In the genomic region with DNA sequence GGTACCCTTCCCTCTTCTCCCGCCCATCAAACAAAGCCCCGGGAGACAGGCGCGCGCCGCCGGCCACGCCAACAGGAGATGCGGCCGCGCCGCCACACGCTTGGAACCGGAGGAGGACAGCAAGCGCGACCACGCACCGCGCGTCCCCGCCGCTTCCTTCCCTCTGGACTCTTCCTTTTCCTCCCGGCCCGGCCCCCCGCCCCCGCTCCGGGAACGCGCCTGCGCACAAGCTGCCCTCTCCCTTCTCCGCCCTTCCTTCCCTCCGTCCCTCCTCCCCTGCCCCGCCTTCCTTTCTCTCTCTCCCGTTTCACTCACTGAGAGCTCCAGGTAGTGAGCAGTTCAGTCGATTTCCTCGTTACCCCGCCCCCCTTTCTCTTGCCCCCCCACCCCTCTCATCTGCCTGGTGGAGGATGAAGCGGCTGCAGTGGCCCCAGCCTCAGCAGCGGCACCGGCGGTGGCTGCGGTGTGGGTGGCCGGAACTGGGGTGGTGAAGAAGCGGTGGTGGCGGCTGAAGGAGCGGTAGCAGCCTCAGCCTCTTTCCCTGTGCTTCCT, we compare ENCODE assay signal across 1 cellular context.
TF ChIP-seq lines count a peak whose summit lies in the region.

A gene (plus strand): TSS at position 310 of the 552 bp plus-strand sequence. CDS start 569 bp downstream, outside the sequence.

TF ChIP-seq in K562, 482 proteins besides CTCF, POLR2A, EP300 and RAD21 (continued from another document and continues in another):
- TF ChIP-seq, protein P1, sequence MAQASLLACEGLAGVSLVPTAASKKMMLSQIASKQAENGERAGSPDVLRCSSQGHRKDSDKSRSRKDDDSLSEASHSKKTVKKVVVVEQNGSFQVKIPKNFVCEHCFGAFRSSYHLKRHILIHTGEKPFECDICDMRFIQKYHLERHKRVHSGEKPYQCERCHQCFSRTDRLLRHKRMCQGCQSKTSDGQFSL (CRISPR knock-in tag; IDR thresholded peaks at IDR 0.05) = peak; percentile 95
- TF ChIP-seq, protein P1 (tag; IDR thresholded peaks at IDR 0.05) = peak in 1 of 2 experiments; percentile 89; a peak in 2 of 4 replicates
- TF ChIP-seq HMGN3 (IDR thresholded peaks at IDR 0.05; ENCODE audit: borderline replicate concordance, extremely low read depth, insufficient read length, low read depth, low read length) (peak; percentile 66), MEF2A (IDR thresholded peaks at IDR 0.05; ENCODE audit: control insufficient read depth, low read depth, low read length) (no peak), XRCC5 (IDR thresholded peaks at IDR 0.05; ENCODE audit: low read depth, low read length) (no peak), GABPA (tag; conservative IDR thresholded peaks at IDR 0.05; ENCODE audit: low read depth) (peak; percentile 86), MYC (IDR thresholded peaks at IDR 0.05; ENCODE audit: low read depth, low read length) (peak; percentile 83), MYC (CRISPR knock-in tag; IDR thresholded peaks at IDR 0.05; ENCODE audit: borderline replicate concordance, low read depth) (peak; percentile 67; the same call in 1 of the 2 replicates), XRCC4 (IDR thresholded peaks at IDR 0.05; ENCODE audit: extremely low read depth, insufficient read depth, insufficient read length) (no peak), ZNF561 (CRISPR knock-in tag; conservative IDR thresholded peaks at IDR 0.05) (no peak), ZBTB1 (CRISPR knock-in tag; IDR thresholded peaks at IDR 0.05; ENCODE audit: borderline replicate concordance, low read depth) (peak; percentile 97), PCBP1 (IDR thresholded peaks at IDR 0.05; ENCODE audit: low read depth, low read length, poor library complexity, severe bottlenecking) (peak; percentile 78), HDAC8 (tag; IDR thresholded peaks at IDR 0.05) (peak; percentile 35; the same call in 1 of the 2 replicates), CBX5 (IDR thresholded peaks at IDR 0.05; ENCODE audit: borderline replicate concordance, low read depth) (no peak), SIX5 (IDR thresholded peaks at IDR 0.05; ENCODE audit: borderline replicate concordance in 1 of 2, insufficient read depth in 1 of 2, low read depth in 1 of 2, low read length in 2 of 2) (no peak), CCNT2 (IDR thresholded peaks at IDR 0.05; ENCODE audit: borderline replicate concordance, extremely low read depth, insufficient read length, low read depth, low read length) (peak; percentile 52), L3MBTL2 (IDR thresholded peaks at IDR 0.05) (peak; percentile 78), ZNF696 (CRISPR knock-in tag; conservative IDR thresholded peaks at IDR 0.05) (no peak), ZFP30 (CRISPR knock-in tag; IDR thresholded peaks at IDR 0.05; ENCODE audit: borderline replicate concordance) (no peak), POLR2G (IDR thresholded peaks at IDR 0.05; ENCODE audit: low read depth, low read length) (peak; percentile 97), SRSF9 (IDR thresholded peaks at IDR 0.05; ENCODE audit: borderline replicate concordance, low read depth, low read length) (no peak), ERF (CRISPR knock-in tag; IDR thresholded peaks at IDR 0.05) (no peak), CHD1 (IDR thresholded peaks at IDR 0.05; ENCODE audit: low read length) (peak; percentile 19), TAF7 (tag; IDR thresholded peaks at IDR 0.05) (peak; percentile 70; the same call in 1 of the 2 replicates), PCBP2 (IDR thresholded peaks at IDR 0.05; ENCODE audit: low read depth, low read length, poor library complexity, severe bottlenecking) (no peak), PHF20 (IDR thresholded peaks at IDR 0.05; ENCODE audit: partially characterized antibody) (peak; percentile 11), ZNF263 (CRISPR knock-in tag; IDR thresholded peaks at IDR 0.05; ENCODE audit: borderline replicate concordance) (peak; percentile 87), OTX1 (CRISPR knock-in tag; IDR thresholded peaks at IDR 0.05) (no peak), MXI1 (IDR thresholded peaks at IDR 0.05; ENCODE audit: low read depth, low read length) (peak; percentile 27; the same call in 1 of the 2 replicates), ETV5 (CRISPR knock-in tag; IDR thresholded peaks at IDR 0.05; ENCODE audit: low read depth) (peak; percentile 64), YY1 (IDR thresholded peaks at IDR 0.05; ENCODE audit: borderline replicate concordance in 1 of 3, control insufficient read depth in 1 of 3, extremely low read depth in 1 of 3, insufficient read depth in 3 of 3, insufficient read length in 1 of 3, insufficient replicate concordance in 2 of 3, low read depth in 1 of 3, low read length in 2 of 3) (peak in 1 of 3 experiments; percentile 73), ZNF766 (CRISPR knock-in tag; conservative IDR thresholded peaks at IDR 0.05) (peak; percentile 71; the same call in 1 of the 2 replicates), ZNF134 (CRISPR knock-in tag; conservative IDR thresholded peaks at IDR 0.05) (0 out of 2 replicates have a peak, but pooled peaks have one; percentile 39), RBM22 (IDR thresholded peaks at IDR 0.05; ENCODE audit: low read depth, low read length, poor library complexity, severe bottlenecking) (peak; percentile 21), ELF1 (tag; IDR thresholded peaks at IDR 0.05) (peak; percentile 62; the same call in 1 of the 2 replicates), ZNF57 (CRISPR knock-in tag; IDR thresholded peaks at IDR 0.05) (no peak), NFE2L1 (tag; IDR thresholded peaks at IDR 0.05; ENCODE audit: borderline replicate concordance, low read depth) (no peak), SMARCA4 (IDR thresholded peaks at IDR 0.05) (0 out of 2 replicates have a peak, but pooled peaks have one; percentile 2), SAFB (IDR thresholded peaks at IDR 0.05; ENCODE audit: borderline replicate concordance, low read depth, low read length) (peak; percentile 15; the same call in 1 of the 2 replicates), HNRNPLL (IDR thresholded peaks at IDR 0.05; ENCODE audit: low read depth, low read length, poor library complexity, severe bottlenecking) (peak; percentile 36), CBX2 (IDR thresholded peaks at IDR 0.05; ENCODE audit: insufficient read depth, low read length, poor library complexity, severe bottlenecking) (no peak)
- TF ChIP-seq, protein P2, sequence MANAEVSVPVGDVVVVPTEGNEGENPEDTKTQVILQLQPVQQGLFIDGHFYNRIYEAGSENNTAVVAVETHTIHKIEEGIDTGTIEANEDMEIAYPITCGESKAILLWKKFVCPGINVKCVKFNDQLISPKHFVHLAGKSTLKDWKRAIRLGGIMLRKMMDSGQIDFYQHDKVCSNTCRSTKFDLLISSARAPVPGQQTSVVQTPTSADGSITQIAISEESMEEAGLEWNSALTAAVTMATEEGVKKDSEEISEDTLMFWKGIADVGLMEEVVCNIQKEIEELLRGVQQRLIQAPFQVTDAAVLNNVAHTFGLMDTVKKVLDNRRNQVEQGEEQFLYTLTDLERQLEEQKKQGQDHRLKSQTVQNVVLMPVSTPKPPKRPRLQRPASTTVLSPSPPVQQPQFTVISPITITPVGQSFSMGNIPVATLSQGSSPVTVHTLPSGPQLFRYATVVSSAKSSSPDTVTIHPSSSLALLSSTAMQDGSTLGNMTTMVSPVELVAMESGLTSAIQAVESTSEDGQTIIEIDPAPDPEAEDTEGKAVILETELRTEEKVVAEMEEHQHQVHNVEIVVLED (CRISPR knock-in tag; IDR thresholded peaks at IDR 0.05) = peak; percentile 27; the same call in 1 of the 2 replicates
- TF ChIP-seq, protein P3, sequence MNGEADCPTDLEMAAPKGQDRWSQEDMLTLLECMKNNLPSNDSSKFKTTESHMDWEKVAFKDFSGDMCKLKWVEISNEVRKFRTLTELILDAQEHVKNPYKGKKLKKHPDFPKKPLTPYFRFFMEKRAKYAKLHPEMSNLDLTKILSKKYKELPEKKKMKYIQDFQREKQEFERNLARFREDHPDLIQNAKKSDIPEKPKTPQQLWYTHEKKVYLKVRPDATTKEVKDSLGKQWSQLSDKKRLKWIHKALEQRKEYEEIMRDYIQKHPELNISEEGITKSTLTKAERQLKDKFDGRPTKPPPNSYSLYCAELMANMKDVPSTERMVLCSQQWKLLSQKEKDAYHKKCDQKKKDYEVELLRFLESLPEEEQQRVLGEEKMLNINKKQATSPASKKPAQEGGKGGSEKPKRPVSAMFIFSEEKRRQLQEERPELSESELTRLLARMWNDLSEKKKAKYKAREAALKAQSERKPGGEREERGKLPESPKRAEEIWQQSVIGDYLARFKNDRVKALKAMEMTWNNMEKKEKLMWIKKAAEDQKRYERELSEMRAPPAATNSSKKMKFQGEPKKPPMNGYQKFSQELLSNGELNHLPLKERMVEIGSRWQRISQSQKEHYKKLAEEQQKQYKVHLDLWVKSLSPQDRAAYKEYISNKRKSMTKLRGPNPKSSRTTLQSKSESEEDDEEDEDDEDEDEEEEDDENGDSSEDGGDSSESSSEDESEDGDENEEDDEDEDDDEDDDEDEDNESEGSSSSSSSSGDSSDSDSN (IDR thresholded peaks at IDR 0.05; ENCODE audit: borderline replicate concordance in 1 of 2, low read depth in 2 of 2, low read length in 2 of 2) = peak in 1 of 2 experiments; percentile 67; a peak in 1 of 4 replicates
- TF ChIP-seq, protein P4, sequence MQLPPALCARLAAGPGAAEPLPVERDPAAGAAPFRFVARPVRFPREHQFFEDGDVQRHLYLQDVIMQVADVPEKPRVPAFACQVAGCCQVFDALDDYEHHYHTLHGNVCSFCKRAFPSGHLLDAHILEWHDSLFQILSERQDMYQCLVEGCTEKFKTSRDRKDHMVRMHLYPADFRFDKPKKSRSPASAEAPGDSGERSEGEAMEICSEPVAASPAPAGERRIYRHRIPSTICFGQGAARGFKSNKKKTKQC (CRISPR knock-in tag; IDR thresholded peaks at IDR 0.05) = peak; percentile 58; the same call in 1 of the 2 replicates
- TF ChIP-seq, protein P5, sequence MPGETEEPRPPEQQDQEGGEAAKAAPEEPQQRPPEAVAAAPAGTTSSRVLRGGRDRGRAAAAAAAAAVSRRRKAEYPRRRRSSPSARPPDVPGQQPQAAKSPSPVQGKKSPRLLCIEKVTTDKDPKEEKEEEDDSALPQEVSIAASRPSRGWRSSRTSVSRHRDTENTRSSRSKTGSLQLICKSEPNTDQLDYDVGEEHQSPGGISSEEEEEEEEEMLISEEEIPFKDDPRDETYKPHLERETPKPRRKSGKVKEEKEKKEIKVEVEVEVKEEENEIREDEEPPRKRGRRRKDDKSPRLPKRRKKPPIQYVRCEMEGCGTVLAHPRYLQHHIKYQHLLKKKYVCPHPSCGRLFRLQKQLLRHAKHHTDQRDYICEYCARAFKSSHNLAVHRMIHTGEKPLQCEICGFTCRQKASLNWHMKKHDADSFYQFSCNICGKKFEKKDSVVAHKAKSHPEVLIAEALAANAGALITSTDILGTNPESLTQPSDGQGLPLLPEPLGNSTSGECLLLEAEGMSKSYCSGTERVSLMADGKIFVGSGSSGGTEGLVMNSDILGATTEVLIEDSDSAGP (CRISPR knock-in tag; IDR thresholded peaks at IDR 0.05) = no peak
- TF ChIP-seq, protein P6, sequence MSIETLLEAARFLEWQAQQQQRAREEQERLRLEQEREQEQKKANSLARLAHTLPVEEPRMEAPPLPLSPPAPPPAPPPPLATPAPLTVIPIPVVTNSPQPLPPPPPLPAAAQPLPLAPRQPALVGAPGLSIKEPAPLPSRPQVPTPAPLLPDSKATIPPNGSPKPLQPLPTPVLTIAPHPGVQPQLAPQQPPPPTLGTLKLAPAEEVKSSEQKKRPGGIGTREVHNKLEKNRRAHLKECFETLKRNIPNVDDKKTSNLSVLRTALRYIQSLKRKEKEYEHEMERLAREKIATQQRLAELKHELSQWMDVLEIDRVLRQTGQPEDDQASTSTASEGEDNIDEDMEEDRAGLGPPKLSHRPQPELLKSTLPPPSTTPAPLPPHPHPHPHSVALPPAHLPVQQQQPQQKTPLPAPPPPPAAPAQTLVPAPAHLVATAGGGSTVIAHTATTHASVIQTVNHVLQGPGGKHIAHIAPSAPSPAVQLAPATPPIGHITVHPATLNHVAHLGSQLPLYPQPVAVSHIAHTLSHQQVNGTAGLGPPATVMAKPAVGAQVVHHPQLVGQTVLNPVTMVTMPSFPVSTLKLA (conservative IDR thresholded peaks at IDR 0.05) = peak; percentile 44 to 70; a peak in 2 of 4 replicates
- TF ChIP-seq, protein P7, sequence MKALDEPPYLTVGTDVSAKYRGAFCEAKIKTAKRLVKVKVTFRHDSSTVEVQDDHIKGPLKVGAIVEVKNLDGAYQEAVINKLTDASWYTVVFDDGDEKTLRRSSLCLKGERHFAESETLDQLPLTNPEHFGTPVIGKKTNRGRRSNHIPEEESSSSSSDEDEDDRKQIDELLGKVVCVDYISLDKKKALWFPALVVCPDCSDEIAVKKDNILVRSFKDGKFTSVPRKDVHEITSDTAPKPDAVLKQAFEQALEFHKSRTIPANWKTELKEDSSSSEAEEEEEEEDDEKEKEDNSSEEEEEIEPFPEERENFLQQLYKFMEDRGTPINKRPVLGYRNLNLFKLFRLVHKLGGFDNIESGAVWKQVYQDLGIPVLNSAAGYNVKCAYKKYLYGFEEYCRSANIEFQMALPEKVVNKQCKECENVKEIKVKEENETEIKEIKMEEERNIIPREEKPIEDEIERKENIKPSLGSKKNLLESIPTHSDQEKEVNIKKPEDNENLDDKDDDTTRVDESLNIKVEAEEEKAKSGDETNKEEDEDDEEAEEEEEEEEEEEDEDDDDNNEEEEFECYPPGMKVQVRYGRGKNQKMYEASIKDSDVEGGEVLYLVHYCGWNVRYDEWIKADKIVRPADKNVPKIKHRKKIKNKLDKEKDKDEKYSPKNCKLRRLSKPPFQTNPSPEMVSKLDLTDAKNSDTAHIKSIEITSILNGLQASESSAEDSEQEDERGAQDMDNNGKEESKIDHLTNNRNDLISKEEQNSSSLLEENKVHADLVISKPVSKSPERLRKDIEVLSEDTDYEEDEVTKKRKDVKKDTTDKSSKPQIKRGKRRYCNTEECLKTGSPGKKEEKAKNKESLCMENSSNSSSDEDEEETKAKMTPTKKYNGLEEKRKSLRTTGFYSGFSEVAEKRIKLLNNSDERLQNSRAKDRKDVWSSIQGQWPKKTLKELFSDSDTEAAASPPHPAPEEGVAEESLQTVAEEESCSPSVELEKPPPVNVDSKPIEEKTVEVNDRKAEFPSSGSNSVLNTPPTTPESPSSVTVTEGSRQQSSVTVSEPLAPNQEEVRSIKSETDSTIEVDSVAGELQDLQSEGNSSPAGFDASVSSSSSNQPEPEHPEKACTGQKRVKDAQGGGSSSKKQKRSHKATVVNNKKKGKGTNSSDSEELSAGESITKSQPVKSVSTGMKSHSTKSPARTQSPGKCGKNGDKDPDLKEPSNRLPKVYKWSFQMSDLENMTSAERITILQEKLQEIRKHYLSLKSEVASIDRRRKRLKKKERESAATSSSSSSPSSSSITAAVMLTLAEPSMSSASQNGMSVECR (CRISPR knock-in tag; IDR thresholded peaks at IDR 0.05) = peak; percentile 64; the same call in 1 of the 2 replicates
